11 cellular contexts compared by ENCODE assay signal in genomic region chr22:46239261-46240048, GRCh38. TPM values are rescaled to one million over a fixed set of nuclear protein-coding genes. Genes with fewer than 3 reads are reported as not detected.
A peak's percentile ranks its signal among the peaks of the same experiment; 100 is the strongest.
DNase-seq lines count a peak whose midpoint lies in the region; ATAC-seq and TF ChIP-seq lines count a peak whose summit lies in the region.
"Had no signal": no experiment of that assay in that cellular context is flagged by ENCODE, and none has a peak within 500 bp of the region (broad histone marks: within the 10 kb centered on the region; RNA-seq: fewer than 3 reads in every experiment).

No MANE protein-coding gene starts in this region.

- no peak for ATAC-seq in WTC11
- ATAC-seq: foreskin keratinocyte had no signal

- no peak overlapping the region for H4K91ac ChIP-seq in neuronal stem cell (ENCODE audit: low read depth, low read length, poor library complexity)

- H3K36me3 Mint-ChIP-seq in IgD-negative memory B cell, result peaks cover 6% of the 10 kb centered on the region
- H3K36me3 Mint-ChIP-seq in activated T-helper 1 cell treated with anti-CD3 and anti-CD28 coated beads, Interleukin-12 subunit alpha, Interleukin-12 subunit beta, Interleukin-2, Interleukin-4 antibody, amounts not matched to agents 30 ng/mL and 10 ng/mL and 1 ng/mL, durations not matched to agents 14 hours and 24 hours and 36 hours (ENCODE audit: low read depth), result peaks cover 22% of the 10 kb centered on the region
- peaks cover 6% of the 10 kb centered on the region; the same call in 1 of the 2 replicates for H3K36me3 Mint-ChIP-seq in WTC11

- no peak overlapping the region for H2BK5ac ChIP-seq in neuronal stem cell (ENCODE audit: low read length)

- H2AFZ ChIP-seq in neuronal stem cell (ENCODE audit: low read length), result no peak overlapping the region

- intact Hi-C loops in activated T-helper 1 cell treated with anti-CD3 and anti-CD28 coated beads, Interleukin-12 subunit alpha, Interleukin-12 subunit beta, Interleukin-2, Interleukin-4 antibody, amounts not matched to agents 30 ng/mL and 10 ng/mL and 1 ng/mL, durations not matched to agents 14 hours and 24 hours and 36 hours (cut with micrococcal nuclease), result loop anchor here (1.0 kb wide), 1 partner anchor 11 kb away; the partner anchor contains the start of gene CDPF1

- H3K23ac ChIP-seq in neuronal stem cell (ENCODE audit: low read depth, low read length, poor library complexity), result no peak overlapping the region

- no peak overlapping the region for H3K4ac ChIP-seq in neuronal stem cell (ENCODE audit: low read length)

- H3K27me3 Mint-ChIP-seq in IgD-negative memory B cell, result peaks cover 1% of the 10 kb centered on the region
- H3K27me3 Mint-ChIP-seq in activated T-helper 1 cell treated with anti-CD3 and anti-CD28 coated beads, Interleukin-12 subunit alpha, Interleukin-12 subunit beta, Interleukin-2, Interleukin-4 antibody, amounts not matched to agents 30 ng/mL and 10 ng/mL and 1 ng/mL, durations not matched to agents 14 hours and 24 hours and 36 hours (ENCODE audit: insufficient read depth), result no peaks in the 10 kb centered on the region
- H3K27me3 Mint-ChIP-seq in WTC11 (ENCODE audit: low read depth), result no peaks in the 10 kb centered on the region

- H3K4me2 ChIP-seq in neuronal stem cell (ENCODE audit: insufficient read depth, low read length, poor library complexity, severe bottlenecking), result no peak overlapping the region
- H3K4me2 ChIP-seq: SK-N-SH had no signal

- no peak for TF ChIP-seq CTCF in WTC11 (IDR thresholded peaks at IDR 0.05)

- H2BK120ac ChIP-seq in neuronal stem cell (ENCODE audit: low read depth, low read length), result no peak overlapping the region

- peaks cover 1% of the 10 kb centered on the region for H3K79me1 ChIP-seq in neuronal stem cell (ENCODE audit: low read depth, low read length)

- H2BK15ac ChIP-seq in neuronal stem cell (ENCODE audit: low read length), result no peak overlapping the region

- H3K4me3 Mint-ChIP-seq in IgD-negative memory B cell (peak overlapping the region in 2 of 4 donors; percentile 53 to 65), WTC11 (no peak overlapping the region)
- peak overlapping the region; percentile 2 for H3K4me3 Mint-ChIP-seq in activated T-helper 1 cell treated with anti-CD3 and anti-CD28 coated beads, Interleukin-12 subunit alpha, Interleukin-12 subunit beta, Interleukin-2, Interleukin-4 antibody, amounts not matched to agents 30 ng/mL and 10 ng/mL and 1 ng/mL, durations not matched to agents 14 hours and 24 hours and 36 hours

- CTCF ChIA-PET in WTC11 (lab: Charles Lee), result no interaction called here

- POLR2A ChIA-PET in WTC11 (lab: Charles Lee), result no interaction called here

- no peak overlapping the region for H2AK5ac ChIP-seq in neuronal stem cell (ENCODE audit: low read depth, low read length)

- DNase-seq in activated T-helper 1 cell treated with anti-CD3 and anti-CD28 coated beads, Interleukin-12 subunit alpha, Interleukin-12 subunit beta, Interleukin-2, Interleukin-4 antibody, amounts not matched to agents 30 ng/mL and 10 ng/mL and 1 ng/mL, durations not matched to agents 14 hours and 24 hours and 36 hours (ENCODE audit: low spot score), result no peak
- DNase-seq in neuronal stem cell (ENCODE audit: low spot score) (no peak), WTC11 (ENCODE audit: low spot score) (no peak), NCI-H187 treated with DMSO at 0.1 percent for 48 hours (lab: John Stamatoyannopoulos, UW) (no peak)
- DNase-seq: DMS79 treated with DMSO at 0.1 percent for 48 hours, foreskin keratinocyte, right lobe of liver had no signal

- no peaks in the 10 kb centered on the region for H3K4me1 ChIP-seq in neuronal stem cell (ENCODE audit: control insufficient read depth in 2 of 2, insufficient read depth in 1 of 2, low read depth in 1 of 2, low read length in 2 of 2)
- H3K4me1 ChIP-seq: foreskin keratinocyte had no signal

- no peak overlapping the region for H3K27ac ChIP-seq in neuronal stem cell (replicated peaks; ENCODE audit: low read length)
- H3K27ac ChIP-seq: foreskin keratinocyte had no signal

- H3K9ac ChIP-seq in neuronal stem cell (ENCODE audit: low read depth, low read length, poor library complexity), result no peak overlapping the region
- H3K9ac ChIP-seq: SK-N-SH had no signal

- H2BK12ac ChIP-seq in neuronal stem cell (ENCODE audit: low read length), result no peak overlapping the region

- peak overlapping the region in 1 of 2 donors; percentile 53 for H3K4me3 ChIP-seq in neuronal stem cell (ENCODE audit: low read length in 2 of 2)
- H3K4me3 ChIP-seq: lung, right lobe of liver had no signal

- H3K18ac ChIP-seq in neuronal stem cell (ENCODE audit: low read length), result no peak overlapping the region

- H3K9me3 Mint-ChIP-seq in IgD-negative memory B cell (no peaks in the 10 kb centered on the region), WTC11 (no peaks in the 10 kb centered on the region)
- no peaks in the 10 kb centered on the region for H3K9me3 Mint-ChIP-seq in activated T-helper 1 cell treated with anti-CD3 and anti-CD28 coated beads, Interleukin-12 subunit alpha, Interleukin-12 subunit beta, Interleukin-2, Interleukin-4 antibody, amounts not matched to agents 30 ng/mL and 10 ng/mL and 1 ng/mL, durations not matched to agents 14 hours and 24 hours and 36 hours

- peaks cover 0 to 9% of the 10 kb centered on the region in 2 donors for H3K36me3 ChIP-seq in neuronal stem cell (replicated peaks in 1 of 2; ENCODE audit: control insufficient read depth in 2 of 2, insufficient read depth in 2 of 2, low read length in 2 of 2)

- H3K27ac Mint-ChIP-seq in IgD-negative memory B cell (peak overlapping the region in 2 of 3 donors; percentile 9 to 92), WTC11 (no peak overlapping the region)
- no peak overlapping the region for H3K27ac Mint-ChIP-seq in activated T-helper 1 cell treated with anti-CD3 and anti-CD28 coated beads, Interleukin-12 subunit alpha, Interleukin-12 subunit beta, Interleukin-2, Interleukin-4 antibody, amounts not matched to agents 30 ng/mL and 10 ng/mL and 1 ng/mL, durations not matched to agents 14 hours and 24 hours and 36 hours

- no CpG with 5 or more reads among the region's 20 CpGs for WGBS in neuronal stem cell (ENCODE audit: extremely low coverage in 2 of 2, insufficient read length in 2 of 2, insufficient replicate concordance in 1 of 2), 2 donors

- H3K4me1 Mint-ChIP-seq in IgD-negative memory B cell, result peaks cover 5 to 12% (median 9%) of the 10 kb centered on the region in 3 donors
- H3K4me1 Mint-ChIP-seq in activated T-helper 1 cell treated with anti-CD3 and anti-CD28 coated beads, Interleukin-12 subunit alpha, Interleukin-12 subunit beta, Interleukin-2, Interleukin-4 antibody, amounts not matched to agents 30 ng/mL and 10 ng/mL and 1 ng/mL, durations not matched to agents 14 hours and 24 hours and 36 hours (ENCODE audit: low read depth), result peaks cover 17% of the 10 kb centered on the region
- no peaks in the 10 kb centered on the region for H3K4me1 Mint-ChIP-seq in WTC11

- no peaks in the 10 kb centered on the region for H3K9me3 ChIP-seq in neuronal stem cell (replicated peaks in 1 of 2; ENCODE audit: control insufficient read depth in 2 of 2, insufficient read depth in 1 of 2, low read depth in 1 of 2, low read length in 2 of 2)
- H3K9me3 ChIP-seq: right lobe of liver, SK-N-SH had no signal

- H4K8ac ChIP-seq in neuronal stem cell (ENCODE audit: low read depth, low read length), result no peak overlapping the region

- H3K27me3 ChIP-seq in neuronal stem cell (ENCODE audit: control insufficient read depth in 3 of 3, insufficient read depth in 3 of 3, low read depth in 1 of 3, low read length in 3 of 3), result no peaks in the 10 kb centered on the region
- H3K27me3 ChIP-seq: foreskin keratinocyte, right lobe of liver had no signal

- peak overlapping the region; percentile 82 for H3K14ac ChIP-seq in neuronal stem cell (ENCODE audit: low read length)

TF ChIP-seq in WTC11, 78 proteins besides CTCF, POLR2A, EP300 and RAD21 (continues in another document):
- TF ChIP-seq, protein P1, sequence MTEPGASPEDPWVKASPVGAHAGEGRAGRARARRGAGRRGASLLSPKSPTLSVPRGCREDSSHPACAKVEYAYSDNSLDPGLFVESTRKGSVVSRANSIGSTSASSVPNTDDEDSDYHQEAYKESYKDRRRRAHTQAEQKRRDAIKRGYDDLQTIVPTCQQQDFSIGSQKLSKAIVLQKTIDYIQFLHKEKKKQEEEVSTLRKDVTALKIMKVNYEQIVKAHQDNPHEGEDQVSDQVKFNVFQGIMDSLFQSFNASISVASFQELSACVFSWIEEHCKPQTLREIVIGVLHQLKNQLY (CRISPR knock-in tag; IDR thresholded peaks at IDR 0.05), result no peak
- TF ChIP-seq ETV6 (CRISPR knock-in tag; IDR thresholded peaks at IDR 0.05), result no peak

RNA-seq across cellular contexts. Expression of gene CDPF1, which starts 10.6 kb away (rescaled TPM):
- 13.2 TPM for polyA plus RNA-seq in IgD-negative memory B cell
- 9.5 and 14.2 TPM in 2 replicates for total RNA-seq in activated T-helper 1 cell treated with anti-CD3 and anti-CD28 coated beads, Interleukin-12 subunit alpha, Interleukin-12 subunit beta, Interleukin-2, Interleukin-4 antibody, amounts not matched to agents 30 ng/mL and 10 ng/mL and 1 ng/mL, durations not matched to agents 14 hours and 24 hours and 36 hours
- polyA plus RNA-seq in neuronal stem cell (2013, experiment 1 of 2), result 14.0 TPM
- 13.2 TPM for polyA plus RNA-seq in neuronal stem cell (2013, experiment 2 of 2)
- 11.3 to 11.7 TPM (median 11.5 TPM) in 3 replicates for total RNA-seq in WTC11 (2021)

RNA-seq across cellular contexts. Expression of gene PKDREJ, which starts 23.7 kb away (rescaled TPM):
- polyA plus RNA-seq in IgD-negative memory B cell, result not detected
- total RNA-seq in activated T-helper 1 cell treated with anti-CD3 and anti-CD28 coated beads, Interleukin-12 subunit alpha, Interleukin-12 subunit beta, Interleukin-2, Interleukin-4 antibody, amounts not matched to agents 30 ng/mL and 10 ng/mL and 1 ng/mL, durations not matched to agents 14 hours and 24 hours and 36 hours, result 0.03 TPM in 1 of 2 replicates, not detected in the other
- polyA plus RNA-seq in neuronal stem cell (2013, experiment 1 of 2), result not detected
- not detected for polyA plus RNA-seq in neuronal stem cell (2013, experiment 2 of 2)
- total RNA-seq in WTC11 (2021), result 0.02 to 0.07 TPM in 2 of 3 replicates, not detected in the other
- total RNA-seq: foreskin keratinocyte, NCI-H460 had no signal
- polyA plus RNA-seq: SK-N-SH had no signal

RNA-seq across cellular contexts. Expression of gene TTC38, which starts 28.4 kb away (rescaled TPM):
- 7.8 TPM for polyA plus RNA-seq in IgD-negative memory B cell
- total RNA-seq in activated T-helper 1 cell treated with anti-CD3 and anti-CD28 coated beads, Interleukin-12 subunit alpha, Interleukin-12 subunit beta, Interleukin-2, Interleukin-4 antibody, amounts not matched to agents 30 ng/mL and 10 ng/mL and 1 ng/mL, durations not matched to agents 14 hours and 24 hours and 36 hours, result 23.0 and 30.2 TPM in 2 replicates
- polyA plus RNA-seq in neuronal stem cell (2013, experiment 1 of 2), result 13.9 TPM
- 11.4 TPM for polyA plus RNA-seq in neuronal stem cell (2013, experiment 2 of 2)
- total RNA-seq in WTC11 (2021), result 20.7 to 29.2 TPM (median 27.5 TPM) in 3 replicates

RNA-seq across cellular contexts. Expression of gene GTSE1, which starts 57.2 kb away (rescaled TPM):
- polyA plus RNA-seq in IgD-negative memory B cell, result not detected
- 39.0 and 39.9 TPM in 2 replicates for total RNA-seq in activated T-helper 1 cell treated with anti-CD3 and anti-CD28 coated beads, Interleukin-12 subunit alpha, Interleukin-12 subunit beta, Interleukin-2, Interleukin-4 antibody, amounts not matched to agents 30 ng/mL and 10 ng/mL and 1 ng/mL, durations not matched to agents 14 hours and 24 hours and 36 hours
- 50.8 TPM for polyA plus RNA-seq in neuronal stem cell (2013, experiment 1 of 2)
- polyA plus RNA-seq in neuronal stem cell (2013, experiment 2 of 2), result 52.2 TPM
- 45.4 to 56.1 TPM (median 45.4 TPM) in 3 replicates for total RNA-seq in WTC11 (2021)

Comparison
In these comparisons a context has a peak if more than half of its experiments do, and no peak if none do; other contexts are left out.
1. H3K27ac Mint-ChIP-seq: peak in IgD-negative memory B cell (2 of 3); none in activated T-helper 1 cell treated with anti-CD3 and anti-CD28 coated beads, Interleukin-12 subunit alpha, Interleukin-12 subunit beta, Interleukin-2, Interleukin-4 antibody, amounts not matched to agents 30 ng/mL and 10 ng/mL and 1 ng/mL, durations not matched to agents 14 hours and 24 hours and 36 hours (single experiment) and WTC11 (single experiment).